27 cellular contexts compared by ENCODE assay signal in genomic region chr7:112523871-112524270, GRCh38.
"Had no signal": no experiment of that assay in that cellular context is flagged by ENCODE, and none has a peak within 500 bp of the region (broad histone marks: within the 10 kb centered on the region; RNA-seq: fewer than 3 reads in every experiment).

No MANE protein-coding gene starts in this region.

- H2AFZ ChIP-seq: neural progenitor cell, parathyroid adenoma had no signal

- H3K9me3 Mint-ChIP-seq: nephron; neural progenitor cell; stimulated activated effector memory CD8-positive, alpha-beta T cell treated with anti-CD3 and anti-CD28 coated beads, Interleukin-12 subunit alpha, Interleukin-12 subunit beta, amount 100 ng/mL, for 72 hours; stimulated activated naive CD8-positive, alpha-beta T cell treated with anti-CD3 and anti-CD28 coated beads, Interleukin-15, Interleukin-2, amounts not matched to agents 100 ng/mL and 50 ng/mL, for 24 hours had no signal

- H3K36me3 ChIP-seq: neural progenitor cell, ovary, right lobe of liver, sigmoid colon, stomach, thoracic aorta, thyroid gland, tibial nerve, upper lobe of left lung, vagina had no signal

- H3K27ac ChIP-seq: neural progenitor cell, ovary, parathyroid adenoma, psoas muscle, right lobe of liver, sigmoid colon, stomach, thoracic aorta, thyroid gland, tibial nerve, upper lobe of left lung, vagina had no signal

- H3K4me1 Mint-ChIP-seq: nephron; neural progenitor cell; stimulated activated effector memory CD8-positive, alpha-beta T cell treated with anti-CD3 and anti-CD28 coated beads, Interleukin-12 subunit alpha, Interleukin-12 subunit beta, amount 100 ng/mL, for 72 hours; stimulated activated naive B cell treated with anti-CD40 and anti-IgM and Interleukin-4, amounts not matched to agents 10 μg/mL and 1 μg/mL and 100 μg/mL, for 72 hours had no signal

- H3K9me3 ChIP-seq: ovary, psoas muscle, right lobe of liver, sigmoid colon, stomach, thoracic aorta, thyroid gland, tibial nerve, upper lobe of left lung, vagina had no signal

- H3K4me1 ChIP-seq: parathyroid adenoma, psoas muscle, right lobe of liver, sigmoid colon, stomach, thyroid gland, tibial nerve, upper lobe of left lung, vagina had no signal

- H3K79me2 ChIP-seq: parathyroid adenoma had no signal

- H3K4me3 ChIP-seq: neural progenitor cell, ovary, psoas muscle, right lobe of liver, sigmoid colon, stomach, thoracic aorta, thyroid gland, tibial nerve, upper lobe of left lung, vagina had no signal

- H3K27me3 ChIP-seq: neural progenitor cell, ovary, right lobe of liver, sigmoid colon, stomach, thyroid gland, tibial nerve, vagina had no signal

- H3K27ac Mint-ChIP-seq: nephron; neural progenitor cell; progenitor cell of endocrine pancreas; stimulated activated effector memory CD8-positive, alpha-beta T cell treated with anti-CD3 and anti-CD28 coated beads, Interleukin-12 subunit alpha, Interleukin-12 subunit beta, amount 100 ng/mL, for 72 hours; stimulated activated naive B cell treated with anti-CD40 and anti-IgM and Interleukin-4, amounts not matched to agents 10 μg/mL and 1 μg/mL and 100 μg/mL, for 72 hours; stimulated activated naive CD8-positive, alpha-beta T cell treated with anti-CD3 and anti-CD28 coated beads, Interleukin-15, Interleukin-2, amounts not matched to agents 100 ng/mL and 50 ng/mL, for 24 hours had no signal

- H3K4me2 ChIP-seq: neural progenitor cell had no signal

- H3K9ac ChIP-seq: neural progenitor cell, parathyroid adenoma had no signal

- DNase-seq: occipital lobe; ovary; posterior cingulate gyrus; psoas muscle; right cardiac atrium; right lobe of liver; sigmoid colon; small intestine; stimulated activated CD4-positive, alpha-beta T cell treated with anti-CD3 and anti-CD28 coated beads, Interleukin-15, amount 100 ng/mL, for 24 hours; stimulated activated CD4-positive, alpha-beta T cell treated with anti-CD3 and anti-CD28 coated beads, Interleukin-2, amount 100 ng/mL, for 24 hours; stimulated activated CD4-positive, alpha-beta T cell treated with anti-CD3 and anti-CD28 coated beads, Interleukin-2, amount 100 ng/mL, for 48 hours; stimulated activated CD4-positive, alpha-beta T cell treated with anti-CD3 and anti-CD28 coated beads, Interleukin-4, amount 100 ng/mL, for 24 hours; stimulated activated naive B cell treated with anti-CD40 and anti-IgM and Interleukin-4, amounts not matched to agents 10 μg/mL and 1 μg/mL and 100 μg/mL, for 72 hours; stimulated activated naive CD4-positive, alpha-beta T cell treated with Interleukin-2 at 50 U/mL for 16 hours; stomach; thyroid gland; upper lobe of left lung had no signal

- H3K4me3 Mint-ChIP-seq: nephron; neural progenitor cell; stimulated activated effector memory CD8-positive, alpha-beta T cell treated with anti-CD3 and anti-CD28 coated beads, Interleukin-12 subunit alpha, Interleukin-12 subunit beta, amount 100 ng/mL, for 72 hours; stimulated activated naive B cell treated with anti-CD40 and anti-IgM and Interleukin-4, amounts not matched to agents 10 μg/mL and 1 μg/mL and 100 μg/mL, for 72 hours; stimulated activated naive CD8-positive, alpha-beta T cell treated with anti-CD3 and anti-CD28 coated beads, Interleukin-15, Interleukin-2, amounts not matched to agents 100 ng/mL and 50 ng/mL, for 24 hours had no signal

- FAIRE-seq: small intestine, urothelium cell line had no signal

- ATAC-seq: psoas muscle; right cardiac atrium; right lobe of liver; stimulated activated effector memory CD8-positive, alpha-beta T cell treated with anti-CD3 and anti-CD28 coated beads, Interleukin-12 subunit alpha, Interleukin-12 subunit beta, amount 100 ng/mL, for 72 hours; stimulated activated naive B cell treated with anti-CD40 and anti-IgM and Interleukin-4, amounts not matched to agents 10 μg/mL and 1 μg/mL and 100 μg/mL, for 72 hours had no signal

- H3K36me3 Mint-ChIP-seq: neural progenitor cell; stimulated activated effector memory CD8-positive, alpha-beta T cell treated with anti-CD3 and anti-CD28 coated beads, Interleukin-12 subunit alpha, Interleukin-12 subunit beta, amount 100 ng/mL, for 72 hours; stimulated activated naive B cell treated with anti-CD40 and anti-IgM and Interleukin-4, amounts not matched to agents 10 μg/mL and 1 μg/mL and 100 μg/mL, for 72 hours had no signal
